Comparison of ENCODE assay signal across 12 cellular contexts in genomic region chr2:140624188-140624587, GRCh38.
"Had no signal": no experiment of that assay in that cellular context is flagged by ENCODE, and none has a peak within 500 bp of the region (broad histone marks: within the 10 kb centered on the region; RNA-seq: fewer than 3 reads in every experiment).

No MANE protein-coding gene starts in this region.

- H3K27me3 Mint-ChIP-seq: activated naive CD8-positive, alpha-beta T cell; stimulated activated naive CD8-positive, alpha-beta T cell treated with anti-CD3 and anti-CD28 coated beads, Interleukin-15, Interleukin-2, amounts not matched to agents 100 ng/mL and 50 ng/mL, for 24 hours had no signal

- DNase-seq: activated CD4-positive, alpha-beta T cell treated with anti-CD3 and anti-CD28 coated beads, Interleukin-2, amount 50 U/mL, for 1 hour; activated CD8-positive, alpha-beta memory T cell treated with anti-CD3 and anti-CD28 coated beads for 24 hours; activated gamma-delta T cell treated with Interleukin-2 at 50 U/mL for 16 hours; amniotic stem cell; body of pancreas; caudate nucleus; midbrain; right cardiac atrium had no signal

- H3K27ac Mint-ChIP-seq: activated naive CD8-positive, alpha-beta T cell; stimulated activated naive CD8-positive, alpha-beta T cell treated with anti-CD3 and anti-CD28 coated beads, Interleukin-15, Interleukin-2, amounts not matched to agents 100 ng/mL and 50 ng/mL, for 24 hours; type B pancreatic cell had no signal

- ATAC-seq: body of pancreas, left lobe of liver, right cardiac atrium had no signal

- H3K36me3 Mint-ChIP-seq: activated naive CD8-positive, alpha-beta T cell; type B pancreatic cell had no signal

- H3K4me3 Mint-ChIP-seq: activated naive CD8-positive, alpha-beta T cell; stimulated activated naive CD8-positive, alpha-beta T cell treated with anti-CD3 and anti-CD28 coated beads, Interleukin-15, Interleukin-2, amounts not matched to agents 100 ng/mL and 50 ng/mL, for 24 hours; type B pancreatic cell had no signal
